Comparison of ENCODE assay signal across 9 cellular contexts in the genomic region with DNA sequence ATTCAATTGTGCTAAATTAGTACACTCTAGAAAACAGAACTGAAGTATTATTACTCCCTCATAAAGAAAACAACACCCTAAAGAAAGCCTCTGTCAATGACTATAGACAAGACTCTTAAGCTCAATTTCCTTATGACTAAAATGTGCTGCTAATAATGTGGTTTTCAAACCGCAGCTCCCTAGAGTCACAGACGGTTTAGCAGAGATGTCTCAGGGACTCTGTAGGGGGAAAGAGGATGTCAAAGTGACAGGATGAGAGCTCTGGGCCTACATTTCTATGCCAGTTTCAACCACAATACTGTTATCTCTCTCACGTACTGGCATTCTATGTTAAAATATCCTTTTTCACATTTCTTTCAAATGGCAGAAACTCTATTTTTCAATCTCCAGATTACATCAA. TPM values are rescaled to one million over a fixed set of nuclear protein-coding genes. Genes with fewer than 3 reads are reported as not detected.
DNase-seq lines count a peak whose midpoint lies in the region; ATAC-seq and TF ChIP-seq lines count a peak whose summit lies in the region.
"Had no signal": no experiment of that assay in that cellular context is flagged by ENCODE, and none has a peak within 500 bp of the region (broad histone marks: within the 10 kb centered on the region; RNA-seq: fewer than 3 reads in every experiment).

No MANE protein-coding gene starts in this region.

- peak; percentile 100 for ATAC-seq in GM19328 (IDR thresholded peaks at IDR 0.05; ENCODE audit: unreplicated experiment)
- peak; percentile 100 for ATAC-seq in HG03196 (IDR thresholded peaks at IDR 0.05; ENCODE audit: unreplicated experiment)
- ATAC-seq in PC-3 = no peak

- POLR2A ChIA-PET in activated CD4-positive, alpha-beta memory T cell treated with anti-CD3 and anti-CD28 coated beads for 36 hours (lab: Charles Lee) = interaction anchor here (1.1 kb wide), 1 partner anchor 44 kb away, joined by 5 read pairs; a partner anchor contains a TSS
- POLR2A ChIA-PET in PC-3 (lab: Charles Lee; ENCODE audit: unreplicated experiment) = no interaction called here

- H3K4me1 ChIP-seq in HAP-1 (no peaks in the 10 kb centered on the region), PC-3 (ENCODE audit: insufficient read depth, low read length) (no peaks in the 10 kb centered on the region)

- no peak overlapping the region for H3K4me2 ChIP-seq in PC-3 (ENCODE audit: low read length)

- intact Hi-C loops in activated CD4-positive, alpha-beta memory T cell treated with anti-CD3 and anti-CD28 coated beads for 36 hours (cut with micrococcal nuclease) = loop anchor here (1.0 kb wide), 1 partner anchor 44 kb away; a partner anchor contains a TSS
- intact Hi-C loops in PC-3 (cut with micrococcal nuclease) = no loop called here

- CTCF ChIA-PET in activated CD4-positive, alpha-beta memory T cell treated with anti-CD3 and anti-CD28 coated beads for 36 hours (lab: Charles Lee) = interaction anchor here (0.9 to 1.1 kb wide), 3 partner anchors 9 to 311 kb away, joined by 3 read pairs; a partner anchor contains a TSS
- CTCF ChIA-PET in PC-3 (lab: Charles Lee) = no interaction called here

- no peaks in the 10 kb centered on the region for H3K27me3 ChIP-seq in HAP-1 (ENCODE audit: low read depth)
- H3K27me3 ChIP-seq in PC-3 (ENCODE audit: low read length) = no peaks in the 10 kb centered on the region

- H3K9me3 ChIP-seq in HAP-1 (no peaks in the 10 kb centered on the region), PC-3 (ENCODE audit: low read length) (no peaks in the 10 kb centered on the region)

- H3K36me3 ChIP-seq in HAP-1 (replicated peaks) (peaks cover 3% of the 10 kb centered on the region; the same call in 1 of the 2 replicates), PC-3 (ENCODE audit: low read depth, low read length) (peaks cover 30% of the 10 kb centered on the region)

- no TSS peak for BruUV-seq in PC-3 (replicated peaks; lab: Mats Ljungman, UMichigan)

- no peaks in the 10 kb centered on the region for H3K79me2 ChIP-seq in PC-3 (ENCODE audit: low read length)

- H3K27ac ChIP-seq in PC-3 (ENCODE audit: low read length) = no peak overlapping the region

- H2AFZ ChIP-seq in PC-3 (ENCODE audit: low read length) = no peak overlapping the region

- no peak overlapping the region for H3K9ac ChIP-seq in PC-3 (ENCODE audit: low read length)

- peaks cover 23% of the 10 kb centered on the region for H3K36me3 Mint-ChIP-seq in activated CD4-positive, alpha-beta memory T cell treated with anti-CD3 and anti-CD28 coated beads for 36 hours

- peak; percentile 58 to 66 for DNase-seq in AML-193 (lab: John Stamatoyannopoulos, UW)
- DNase-seq in activated CD4-positive, alpha-beta memory T cell treated with anti-CD3 and anti-CD28 coated beads for 36 hours = peak; percentile 41
- no peak for DNase-seq in HAP-1 (ENCODE audit: low spot score in 2 of 2)
- DNase-seq in PC-3 = no peak
- DNase-seq in D341Med (ENCODE audit: low spot score) = no peak
- DNase-seq in mesenteric fat pad (ENCODE audit: low spot score) = no peak

- no peaks in the 10 kb centered on the region for H3K27me3 Mint-ChIP-seq in activated CD4-positive, alpha-beta memory T cell treated with anti-CD3 and anti-CD28 coated beads for 36 hours

- TF ChIP-seq CTCF in PC-3 (conservative IDR thresholded peaks at IDR 0.05; ENCODE audit: low read depth, low read length) = no peak

- in situ Hi-C loops in HAP-1 (cut with MboI; ENCODE audit: low sequenced_read_pairs) = no loop called here

- peaks cover 31% of the 10 kb centered on the region for H3K4me1 Mint-ChIP-seq in activated CD4-positive, alpha-beta memory T cell treated with anti-CD3 and anti-CD28 coated beads for 36 hours (ENCODE audit: low read depth)

- H3K9me3 Mint-ChIP-seq in activated CD4-positive, alpha-beta memory T cell treated with anti-CD3 and anti-CD28 coated beads for 36 hours = no peaks in the 10 kb centered on the region

- H3K27ac Mint-ChIP-seq in activated CD4-positive, alpha-beta memory T cell treated with anti-CD3 and anti-CD28 coated beads for 36 hours = peak overlapping the region; percentile 18

- no peaks in the 10 kb centered on the region for H3F3A ChIP-seq in PC-3 (ENCODE audit: low read length, unreplicated experiment)

- H4K20me1 ChIP-seq in PC-3 (ENCODE audit: low read length) = peaks cover 6% of the 10 kb centered on the region; the same call in 1 of the 2 replicates

- H3K4me3 ChIP-seq in HAP-1 (no peak overlapping the region), PC-3 (ENCODE audit: low read length) (no peak overlapping the region)

- H3K9me2 ChIP-seq in PC-3 (replicated peaks; ENCODE audit: low read length) = no peaks in the 10 kb centered on the region

- H3K4me3 Mint-ChIP-seq in activated CD4-positive, alpha-beta memory T cell treated with anti-CD3 and anti-CD28 coated beads for 36 hours = no peak overlapping the region

RNA-seq across cellular contexts. Expression of a gene that starts 37.6 kb away (rescaled TPM):
- not detected for total RNA-seq in activated CD4-positive, alpha-beta memory T cell treated with anti-CD3 and anti-CD28 coated beads for 36 hours
- total RNA-seq in PC-3 (2014; rRNA removed) (0.33 TPM in 1 of 2 replicates, not detected in the other), mesenteric fat pad (0.64 TPM)
- total RNA-seq: activated CD8-positive, alpha-beta memory T cell treated with anti-CD3 and anti-CD28 coated beads for 36 hours had no signal

RNA-seq across cellular contexts. Expression of a gene that starts 43.3 kb away (rescaled TPM):
- total RNA-seq in activated CD4-positive, alpha-beta memory T cell treated with anti-CD3 and anti-CD28 coated beads for 36 hours = 10 to 100 TPM; 75.4 to 81.1 TPM
- total RNA-seq in PC-3 (2014; rRNA removed) (80.5 and 105 TPM in 2 replicates), mesenteric fat pad (37.7 TPM)

RNA-seq across cellular contexts. Expression of a gene that starts 44.2 kb away (rescaled TPM):
- total RNA-seq in activated CD4-positive, alpha-beta memory T cell treated with anti-CD3 and anti-CD28 coated beads for 36 hours = 1 to 10 TPM; 2.3 to 3.0 TPM
- total RNA-seq in PC-3 (2014; rRNA removed) (0.52 and 1.3 TPM in 2 replicates), mesenteric fat pad (2.2 TPM)

Comparison
In these comparisons a context has a peak if more than half of its experiments do, and no peak if none do; other contexts are left out.
1. DNase-seq: peak in AML-193 (2 of 2) and activated CD4-positive, alpha-beta memory T cell treated with anti-CD3 and anti-CD28 coated beads for 36 hours (single experiment); none in HAP-1 (0 of 2), PC-3 (single experiment), D341Med (single experiment) and mesenteric fat pad (single experiment).